Comparison of ENCODE assay signal across 10 cellular contexts in the genomic region with DNA sequence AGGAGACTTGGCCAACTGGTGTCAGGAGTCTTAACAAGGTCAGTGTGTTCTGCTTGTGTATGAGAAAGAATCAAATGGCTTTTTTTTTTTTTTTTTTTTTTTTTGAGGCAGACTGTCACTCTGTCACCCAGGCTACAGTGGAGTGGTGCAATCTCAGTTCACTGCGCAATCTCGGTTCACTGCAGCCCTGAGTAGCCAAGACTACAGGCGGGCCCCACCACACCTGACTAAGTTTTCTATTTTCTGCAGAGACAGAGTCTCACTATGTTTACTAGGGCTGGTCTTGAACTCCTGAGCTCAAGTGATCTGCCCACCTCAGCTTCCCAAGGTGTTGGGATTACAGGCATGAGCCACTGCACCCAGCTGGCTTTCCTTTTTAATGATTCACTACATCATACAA. TPM values are rescaled to one million over a fixed set of nuclear protein-coding genes. Genes with fewer than 3 reads are reported as not detected.
DNase-seq lines count a peak whose midpoint lies in the region; ATAC-seq, FAIRE-seq and TF ChIP-seq lines count a peak whose summit lies in the region.
"Had no signal": no experiment of that assay in that cellular context is flagged by ENCODE, and none has a peak within 500 bp of the region (broad histone marks: within the 10 kb centered on the region; RNA-seq: fewer than 3 reads in every experiment).

No MANE protein-coding gene starts in this region.

- H3K4me3 ChIP-seq in small intestine (ENCODE audit: low read depth in 1 of 2, low read length in 2 of 2) (no peak overlapping the region), osteoblast (ENCODE audit: insufficient read depth, low read length) (no peak overlapping the region)
- H3K4me3 ChIP-seq: body of pancreas had no signal

- DNase-seq in AML-193 (lab: John Stamatoyannopoulos, UW), result peak; percentile 34 to 54
- peak; percentile 44 to 80 (median 67) for DNase-seq in T-helper 1 cell
- peak in 3 of 4 experiments; percentile 21 to 51 (median 47) for DNase-seq in activated naive CD4-positive, alpha-beta T cell (lab: John Stamatoyannopoulos, UW)
- DNase-seq in small intestine, result peak; percentile 47
- no peak for DNase-seq in HT-29 (ENCODE audit: low spot score)
- DNase-seq in NCI-H2196 (lab: John Stamatoyannopoulos, UW; ENCODE audit: unreplicated experiment), result no peak
- DNase-seq in osteoblast (ENCODE audit: insufficient read length, low spot score, missing footprints), result no peak

- no peak for ATAC-seq in HG03108 (IDR thresholded peaks at IDR 0.05; ENCODE audit: unreplicated experiment)
- ATAC-seq: body of pancreas had no signal

- peak overlapping the region; percentile 22 to 82 for H3K27ac ChIP-seq in small intestine (ENCODE audit: low read depth in 1 of 2, low read length in 1 of 2)
- H3K27ac ChIP-seq in osteoblast (ENCODE audit: low read depth, low read length), result no peak overlapping the region
- H3K27ac ChIP-seq: body of pancreas, C4-2B had no signal

- no peak for TF ChIP-seq CTCF in osteoblast (IDR thresholded peaks at IDR 0.05; ENCODE audit: extremely low read depth, low read depth, low read length)

- WGBS in small intestine, 3 donors, result 60 to 75% (median 69%) methylated on average over 3 of the region's 3 CpGs

- no peaks in the 10 kb centered on the region for H4K20me1 ChIP-seq in osteoblast (ENCODE audit: insufficient read depth, low read length)

- no peak for FAIRE-seq in small intestine (lab: Jason Lieb, UNC)

- no peaks in the 10 kb centered on the region for H3K27me3 ChIP-seq in small intestine (ENCODE audit: control insufficient read depth in 2 of 2, insufficient read depth in 2 of 2, low read length in 2 of 2)
- no peaks in the 10 kb centered on the region for H3K27me3 ChIP-seq in osteoblast (ENCODE audit: insufficient read depth, low read length)
- H3K27me3 ChIP-seq: body of pancreas had no signal

- no peaks in the 10 kb centered on the region for H3K4me1 ChIP-seq in small intestine (ENCODE audit: control insufficient read depth in 2 of 2, insufficient read depth in 1 of 2, low read depth in 1 of 2, low read length in 1 of 2)
- H3K4me1 ChIP-seq in osteoblast (ENCODE audit: insufficient read depth, low read length), result peaks cover 62% of the 10 kb centered on the region
- H3K4me1 ChIP-seq: body of pancreas had no signal

- H3K4me2 ChIP-seq in osteoblast (ENCODE audit: insufficient read depth, low read length), result no peak overlapping the region

- peaks cover 1% of the 10 kb centered on the region for H3K79me2 ChIP-seq in osteoblast (ENCODE audit: insufficient read depth, low read length)

- H3K36me3 ChIP-seq in small intestine (ENCODE audit: control insufficient read depth in 2 of 2, insufficient read depth in 2 of 2, low read length in 2 of 2), result no peaks in the 10 kb centered on the region
- no peaks in the 10 kb centered on the region for H3K36me3 ChIP-seq in osteoblast (ENCODE audit: insufficient read depth, low read length)

- no peak overlapping the region for H2AFZ ChIP-seq in osteoblast (ENCODE audit: low read length)

- H3K9me3 ChIP-seq in small intestine (ENCODE audit: control insufficient read depth, low read depth) (no peaks in the 10 kb centered on the region), osteoblast (ENCODE audit: low read depth, low read length) (no peaks in the 10 kb centered on the region)
- H3K9me3 ChIP-seq: body of pancreas had no signal

RNA-seq across cellular contexts. Expression of gene IL7R, which starts 3.0 kb away (rescaled TPM):
- polyA plus RNA-seq in small intestine, result 1 to 10 TPM; 2.9 to 8.0 (median 5.9) TPM
- total RNA-seq in HT-29 (2014; rRNA removed; shearing (Covaris generic)), result not detected in 2 replicates
- 2.2 and 2.7 TPM in 2 replicates for total RNA-seq in osteoblast

Comparison
In these comparisons a context has a peak if more than half of its experiments do, and no peak if none do; other contexts are left out.
1. DNase-seq: peak in AML-193 (2 of 2), T-helper 1 cell (5 of 5), activated naive CD4-positive, alpha-beta T cell (3 of 4) and small intestine (single experiment); none in HT-29 (single experiment), NCI-H2196 (single experiment) and osteoblast (single experiment).